Comparison of ENCODE assay signal across 10 cellular contexts in the genomic region with DNA sequence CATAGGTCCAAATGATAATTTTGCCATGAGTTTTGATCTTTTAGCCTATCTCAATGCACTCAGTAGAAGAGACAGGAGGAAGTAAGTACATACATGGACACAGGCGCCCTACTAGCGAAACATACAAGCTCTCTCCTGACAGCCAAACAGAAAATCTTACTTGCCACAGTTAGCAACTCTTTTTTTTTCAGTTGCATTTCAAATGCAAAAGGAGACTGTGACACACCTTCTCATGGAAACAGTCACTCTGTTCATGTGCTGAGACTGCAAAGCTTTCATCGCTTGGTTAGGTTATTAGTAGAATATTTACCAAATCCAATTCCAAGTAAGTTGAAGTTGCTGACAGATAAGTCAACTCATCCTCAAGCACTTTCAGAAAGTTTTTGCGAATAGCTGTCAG.
DNase-seq lines count a peak whose midpoint lies in the region; ATAC-seq and TF ChIP-seq lines count a peak whose summit lies in the region.
"Had no signal": no experiment of that assay in that cellular context is flagged by ENCODE, and none has a peak within 500 bp of the region (broad histone marks: within the 10 kb centered on the region; RNA-seq: fewer than 3 reads in every experiment).

No MANE protein-coding gene starts in this region.

- no peaks in the 10 kb centered on the region for H3K9me2 ChIP-seq in DOHH2 (replicated peaks; ENCODE audit: control insufficient read depth, low read length)

- H3K36me3 ChIP-seq in DOHH2 (ENCODE audit: control insufficient read depth, low read length): peaks cover 25% of the 10 kb centered on the region
- peaks cover 0 to 17% (median 0%) of the 10 kb centered on the region in 3 donors for H3K36me3 ChIP-seq in esophagus squamous epithelium

- H3K4me3 ChIP-seq in DOHH2 (ENCODE audit: low read length): peak overlapping the region; percentile 35; the same call in 1 of the 2 replicates
- H3K4me3 ChIP-seq in esophagus squamous epithelium: no peak overlapping the region

- H3K27ac Mint-ChIP-seq in activated naive CD4-positive, alpha-beta T cell treated with anti-CD3 and anti-CD28 coated beads, Interleukin-2, amount 50 U/mL, for 24 hours: peak overlapping the region; percentile 98

- H3K4me1 Mint-ChIP-seq in activated naive CD4-positive, alpha-beta T cell treated with anti-CD3 and anti-CD28 coated beads, Interleukin-2, amount 50 U/mL, for 24 hours: peaks cover 90% of the 10 kb centered on the region

- H3K9me3 ChIP-seq in DOHH2 (ENCODE audit: control insufficient read depth, insufficient read depth, low read length) (no peaks in the 10 kb centered on the region), esophagus squamous epithelium (no peaks in the 10 kb centered on the region)

- ATAC-seq in GM19455 (IDR thresholded peaks at IDR 0.05; ENCODE audit: unreplicated experiment): peak; percentile 6
- ATAC-seq in HG03066 (IDR thresholded peaks at IDR 0.05; ENCODE audit: low read depth, unreplicated experiment): peak; percentile 26
- ATAC-seq: SK-N-SH treated with all-trans-retinoic acid at 6 μM for 48 hours had no signal

- H3K4me2 ChIP-seq in DOHH2 (ENCODE audit: low read length): peak overlapping the region; percentile 60

- no peak for TF ChIP-seq CTCF in DOHH2 (IDR thresholded peaks at IDR 0.05; ENCODE audit: low read depth, low read length, poor library complexity, severe bottlenecking)
- no peak for TF ChIP-seq CTCF in esophagus squamous epithelium (IDR thresholded peaks at IDR 0.05)

- peaks cover 77% of the 10 kb centered on the region for H3K4me1 ChIP-seq in DOHH2 (ENCODE audit: control insufficient read depth, low read length)
- H3K4me1 ChIP-seq in esophagus squamous epithelium: no peaks in the 10 kb centered on the region

- peaks cover 13% of the 10 kb centered on the region for H4K20me1 ChIP-seq in DOHH2 (ENCODE audit: control insufficient read depth, insufficient read depth, low read depth, low read length)

- peaks cover 15% of the 10 kb centered on the region for H3K36me3 Mint-ChIP-seq in activated naive CD4-positive, alpha-beta T cell treated with anti-CD3 and anti-CD28 coated beads, Interleukin-2, amount 50 U/mL, for 24 hours

- peaks cover 10% of the 10 kb centered on the region; the same call in 1 of the 2 replicates for H3F3A ChIP-seq in DOHH2 (ENCODE audit: control insufficient read depth, insufficient read depth)

- no peak for TF ChIP-seq POLR2A in esophagus squamous epithelium (IDR thresholded peaks at IDR 0.05)

- intact Hi-C loops in esophagus squamous epithelium (cut with DNase I): no loop called here

- DNase-seq in SW 1271 (lab: John Stamatoyannopoulos, UW) (no peak), globus pallidus (ENCODE audit: low spot score) (no peak), amygdala (lab: John Stamatoyannopoulos, UW) (no peak), esophagus squamous epithelium (lab: John Stamatoyannopoulos, UW) (no peak)
- DNase-seq: NCI-H1417 had no signal

- no peaks in the 10 kb centered on the region for H3K9me3 Mint-ChIP-seq in activated naive CD4-positive, alpha-beta T cell treated with anti-CD3 and anti-CD28 coated beads, Interleukin-2, amount 50 U/mL, for 24 hours

- H3K27me3 ChIP-seq in DOHH2 (ENCODE audit: control insufficient read depth, low read length) (no peaks in the 10 kb centered on the region), esophagus squamous epithelium (no peaks in the 10 kb centered on the region)

- no peaks in the 10 kb centered on the region for H3K27me3 Mint-ChIP-seq in activated naive CD4-positive, alpha-beta T cell treated with anti-CD3 and anti-CD28 coated beads, Interleukin-2, amount 50 U/mL, for 24 hours

- H3K79me2 ChIP-seq in DOHH2 (ENCODE audit: control insufficient read depth, low read length): peaks cover 52% of the 10 kb centered on the region

- peak overlapping the region; percentile 20; the same call in 1 of the 2 replicates for H3K27ac ChIP-seq in DOHH2 (ENCODE audit: low read depth, low read length)
- H3K27ac ChIP-seq in esophagus squamous epithelium: no peak overlapping the region

- peak overlapping the region; percentile 84 for H3K4me3 Mint-ChIP-seq in activated naive CD4-positive, alpha-beta T cell treated with anti-CD3 and anti-CD28 coated beads, Interleukin-2, amount 50 U/mL, for 24 hours

- 88 to 90% methylated on average over 4 of the region's 4 CpGs for WGBS in esophagus squamous epithelium, 2 donors
